20 cellular contexts compared by ENCODE assay signal in genomic region chr1:226274138-226274537, GRCh38. TPM values are rescaled to one million over a fixed set of nuclear protein-coding genes. Genes with fewer than 3 reads are reported as not detected.
A peak's percentile ranks its signal among the peaks of the same experiment; 100 is the strongest.
DNase-seq lines count a peak whose midpoint lies in the region; ATAC-seq and TF ChIP-seq lines count a peak whose summit lies in the region.
"Had no signal": no experiment of that assay in that cellular context is flagged by ENCODE, and none has a peak within 500 bp of the region (broad histone marks: within the 10 kb centered on the region; RNA-seq: fewer than 3 reads in every experiment).

No MANE protein-coding gene starts in this region.

- BruUV-seq in Panc1 (replicated peaks; lab: Mats Ljungman, UMichigan) = TSS peak; percentile 48

- H3K9me3 ChIP-seq in SK-N-SH (no peaks in the 10 kb centered on the region), Panc1 (ENCODE audit: control insufficient read depth, insufficient read depth, low read depth, low read length) (no peaks in the 10 kb centered on the region)

- H3K4me2 ChIP-seq in SK-N-SH (no peak overlapping the region), mesendoderm (ENCODE audit: low read length) (no peak overlapping the region)
- H3K4me2 ChIP-seq: PC-9 had no signal

- in situ Hi-C loops in Panc1 (cut with HindIII; ENCODE audit: low pct_unique_long_range_greater_than_20kb, low sequenced_read_pairs) = no loop called here

- no peak overlapping the region for H2BK5ac ChIP-seq in mesendoderm (ENCODE audit: low read length)

- intact Hi-C loops in Panc1 (cut with micrococcal nuclease; ENCODE audit: unreplicated experiment) = no loop called here

- no peaks in the 10 kb centered on the region for H3K9me2 ChIP-seq in SK-N-SH

- CTCF ChIA-PET in SK-N-SH (lab: Yijun Ruan, JAX) (interaction anchor here (0.8 kb wide), 1 partner anchor 77 kb away, joined by 3 read pairs; no protein-coding TSS in a partner anchor), Panc1 (lab: Charles Lee) (no interaction called here)

- H3K27ac ChIP-seq in SK-N-SH (ENCODE audit: low read depth in 2 of 2, low read length in 1 of 2) (no peak overlapping the region), Panc1 (ENCODE audit: low read length) (no peak overlapping the region), mesendoderm (ENCODE audit: low read depth, low read length) (no peak overlapping the region)
- H3K27ac ChIP-seq: GM23248, PC-9 had no signal

- H3K4ac ChIP-seq in mesendoderm (ENCODE audit: low read depth, low read length) = no peak overlapping the region

- no peak overlapping the region for H4K5ac ChIP-seq in mesendoderm (ENCODE audit: low read length)

- H3K79me1 ChIP-seq in mesendoderm (ENCODE audit: low read length) = no peaks in the 10 kb centered on the region

- H3K9ac ChIP-seq in SK-N-SH (no peak overlapping the region), mesendoderm (ENCODE audit: low read length) (no peak overlapping the region)
- H3K9ac ChIP-seq: GM23248 had no signal

- no peak overlapping the region for H3K4me3 ChIP-seq in SK-N-SH (ENCODE audit: low read depth in 2 of 2, low read length in 1 of 2)
- no peak overlapping the region for H3K4me3 ChIP-seq in Panc1 (ENCODE audit: low read depth in 2 of 2, low read length in 2 of 2)
- no peak overlapping the region for H3K4me3 ChIP-seq in mesendoderm (ENCODE audit: low read length)
- H3K4me3 ChIP-seq: GM23248, PC-9 had no signal

- H2AFZ ChIP-seq in SK-N-SH (ENCODE audit: low read depth) = no peak overlapping the region
- H2AFZ ChIP-seq: GM23248, PC-9 had no signal

- no peak overlapping the region for H3K56ac ChIP-seq in mesendoderm (ENCODE audit: low read length)

- ATAC-seq in SK-N-SH treated with all-trans-retinoic acid at 6 μM for 48 hours = no peak
- ATAC-seq in Panc1 = no peak
- no peak for ATAC-seq in HG02571 (IDR thresholded peaks at IDR 0.05; ENCODE audit: unreplicated experiment)

- H4K20me1 ChIP-seq in SK-N-SH (ENCODE audit: insufficient read depth) = no peaks in the 10 kb centered on the region

- no peak for TF ChIP-seq RAD21 in SK-N-SH (IDR thresholded peaks at IDR 0.05; ENCODE audit: low read length)

- H3K36me3 ChIP-seq in SK-N-SH (replicated peaks in 1 of 2; ENCODE audit: control insufficient read depth in 1 of 2, insufficient read depth in 2 of 2, low read length in 1 of 2) (peaks cover 2 to 26% of the 10 kb centered on the region in 2 experiments), Panc1 (ENCODE audit: control insufficient read depth, insufficient read depth, low read length) (no peaks in the 10 kb centered on the region), mesendoderm (ENCODE audit: control insufficient read depth, insufficient read depth, low read length) (no peaks in the 10 kb centered on the region)

- no peak overlapping the region for H2AK5ac ChIP-seq in mesendoderm (ENCODE audit: low read length)

- DNase-seq in SK-N-SH (no peak), Panc1 (ENCODE audit: low read depth, low spot score) (no peak), dermis blood vessel endothelial cell (peak; percentile 10), mesendoderm (no peak), activated gamma-delta T cell treated with Interleukin-2 at 50 U/mL for 16 hours (no peak), NCI-H526 (lab: John Stamatoyannopoulos, UW) (no peak)
- DNase-seq: 8988T; CD4-positive, alpha-beta memory T cell; DMS79; GM23248; HCEC 1CT; KG1; NCI-H1436; NCI-H2029 treated with DMSO at 0.1 percent for 48 hours; NCI-H510A; NCI-H82; PC-9 had no signal

- H3F3A ChIP-seq in SK-N-SH (replicated peaks; ENCODE audit: insufficient read depth) = peaks cover 12% of the 10 kb centered on the region

- no peaks in the 10 kb centered on the region for H3K79me2 ChIP-seq in SK-N-SH (ENCODE audit: insufficient read depth)
- no peaks in the 10 kb centered on the region for H3K79me2 ChIP-seq in mesendoderm (ENCODE audit: control insufficient read depth, insufficient read depth, low read length)

- no peak overlapping the region for H2BK120ac ChIP-seq in mesendoderm (ENCODE audit: low read depth, low read length)

- TF ChIP-seq CTCF in SK-N-SH (IDR thresholded peaks at IDR 0.05) (no peak), Panc1 (IDR thresholded peaks at IDR 0.05) (no peak)

- no peak overlapping the region for H3K23ac ChIP-seq in mesendoderm (ENCODE audit: low read length)

- WGBS in SK-N-SH (ENCODE audit: low lambda C conversion rate) = 97% methylated on average over 1 of the region's 1 CpG
- no CpG with 5 or more reads among the region's 1 CpG for WGBS in mesendoderm (ENCODE audit: extremely low coverage, insufficient coverage, low lambda C conversion rate)

- no peaks in the 10 kb centered on the region for H3K27me3 ChIP-seq in SK-N-SH (ENCODE audit: insufficient read depth)
- no peaks in the 10 kb centered on the region for H3K27me3 ChIP-seq in Panc1 (ENCODE audit: control insufficient read depth, insufficient read depth, low read length)
- H3K27me3 ChIP-seq in mesendoderm (ENCODE audit: insufficient read depth, low read length, poor library complexity) = no peaks in the 10 kb centered on the region

- no peak overlapping the region for H3K18ac ChIP-seq in mesendoderm (ENCODE audit: low read length)

- no peak for TF ChIP-seq EP300 in SK-N-SH (IDR thresholded peaks at IDR 0.05; ENCODE audit: borderline replicate concordance in 1 of 2, low read depth in 1 of 2, low read length in 1 of 2)

- H3K4me1 ChIP-seq in SK-N-SH (ENCODE audit: control insufficient read depth in 1 of 2, insufficient read depth in 2 of 2, low read depth in 1 of 2, low read length in 1 of 2) = no peaks in the 10 kb centered on the region
- peaks cover 2% of the 10 kb centered on the region; the same call in 1 of the 2 replicates for H3K4me1 ChIP-seq in Panc1 (ENCODE audit: control insufficient read depth, insufficient read depth, low read length)
- H3K4me1 ChIP-seq in mesendoderm (ENCODE audit: control insufficient read depth, low read depth, low read length) = peaks cover 3% of the 10 kb centered on the region

- POLR2A ChIA-PET in SK-N-SH (lab: Yijun Ruan, JAX) = no interaction called here
- POLR2A ChIA-PET in Panc1 (lab: Charles Lee) = no interaction called here

- peak overlapping the region; percentile 57 for H2BK15ac ChIP-seq in mesendoderm (replicated peaks; ENCODE audit: low read depth)

- H4K8ac ChIP-seq in mesendoderm (ENCODE audit: low read depth, low read length) = no peak overlapping the region

TF ChIP-seq in SK-N-SH, 30 proteins besides CTCF, POLR2A, EP300 and RAD21:
- TF ChIP-seq NFIC (IDR thresholded peaks at IDR 0.05; ENCODE audit: borderline replicate concordance) (peak; percentile 18; the same call in 1 of the 2 replicates), MEF2A (IDR thresholded peaks at IDR 0.05; ENCODE audit: borderline replicate concordance, low read depth) (no peak)

TF ChIP-seq in SK-N-SH treated with all-trans-retinoic acid at 6 μM for 48 hours, 23 proteins besides CTCF, POLR2A, EP300 and RAD21 (continues in another document):
- TF ChIP-seq BACH2 (CRISPR knock-in tag; IDR thresholded peaks at IDR 0.05; ENCODE audit: borderline replicate concordance) (no peak), ISL1 (CRISPR knock-in tag; IDR thresholded peaks at IDR 0.05) (no peak), OSR1 (CRISPR knock-in tag; IDR thresholded peaks at IDR 0.05) (no peak), PATZ1 (CRISPR knock-in tag; IDR thresholded peaks at IDR 0.05; ENCODE audit: borderline replicate concordance) (no peak), ESRRG (CRISPR knock-in tag; IDR thresholded peaks at IDR 0.05) (no peak), ZFP3 (CRISPR knock-in tag; IDR thresholded peaks at IDR 0.05) (no peak), ZFP30 (CRISPR knock-in tag; IDR thresholded peaks at IDR 0.05) (no peak), RARB (CRISPR knock-in tag; IDR thresholded peaks at IDR 0.05) (no peak), ZNF70 (CRISPR knock-in tag; IDR thresholded peaks at IDR 0.05) (no peak), CREB5 (CRISPR knock-in tag; IDR thresholded peaks at IDR 0.05; ENCODE audit: low read depth) (no peak), TCF4 (CRISPR knock-in tag; IDR thresholded peaks at IDR 0.05; ENCODE audit: borderline replicate concordance) (no peak)

RNA-seq across cellular contexts. Expression of gene LIN9, which starts 34.8 kb away (rescaled TPM):
- 1.7 and 2.5 TPM in 2 replicates for polyA plus RNA-seq in SK-N-SH (2012; rRNA removed)
- polyA plus RNA-seq in SK-N-SH (2012; cell fraction: cytosol; rRNA removed) = 2.6 and 2.9 TPM in 2 replicates
- 1.5 and 2.3 TPM in 2 replicates for polyA plus RNA-seq in SK-N-SH (2012; cell fraction: nucleus; rRNA removed)
- total RNA-seq in Panc1 (2021; ENCODE audit: unreplicated experiment) (11.4 TPM), dermis blood vessel endothelial cell (5.8 and 8.0 TPM in 2 replicates)
- polyA plus RNA-seq in Panc1 (2012; ENCODE audit: insufficient read length) = 2.4 TPM
- polyA plus RNA-seq in mesendoderm (2013, experiment 1 of 2) = 10.6 TPM
- 10.9 TPM for polyA plus RNA-seq in mesendoderm (2013, experiment 2 of 2)

RNA-seq across cellular contexts. Expression of gene MIXL1, which starts 50.7 kb away (rescaled TPM):
- polyA plus RNA-seq in SK-N-SH (2012; rRNA removed) = 0.03 TPM in 1 of 2 replicates, not detected in the other
- 0.03 and 0.05 TPM in 2 replicates for polyA plus RNA-seq in SK-N-SH (2012; cell fraction: cytosol; rRNA removed)
- polyA plus RNA-seq in SK-N-SH (2012; cell fraction: nucleus; rRNA removed) = not detected in 2 replicates
- 0.69 TPM for total RNA-seq in Panc1 (2021; ENCODE audit: unreplicated experiment)
- 0.33 TPM for polyA plus RNA-seq in Panc1 (2012; ENCODE audit: insufficient read length)
- total RNA-seq in dermis blood vessel endothelial cell = 0.05 TPM in 1 of 2 replicates, not detected in the other
- 950 TPM for polyA plus RNA-seq in mesendoderm (2013, experiment 1 of 2)
- 825 TPM for polyA plus RNA-seq in mesendoderm (2013, experiment 2 of 2)
- total RNA-seq: CD4-positive, alpha-beta memory T cell; G401; GM23248; PC-9 had no signal
- polyA plus RNA-seq: CD4-positive, alpha-beta memory T cell; GM23248 had no signal
